In genomic region chr7:151011097-151011409, GRCh38 we compare ENCODE assay signal across 1 cellular context.
TF ChIP-seq lines count a peak whose summit lies in the region.

No MANE protein-coding gene starts in this region.

TF ChIP-seq in K562, 482 proteins besides CTCF, POLR2A, EP300 and RAD21 (continued from another document and continues in another):
- TF ChIP-seq, protein P1, sequence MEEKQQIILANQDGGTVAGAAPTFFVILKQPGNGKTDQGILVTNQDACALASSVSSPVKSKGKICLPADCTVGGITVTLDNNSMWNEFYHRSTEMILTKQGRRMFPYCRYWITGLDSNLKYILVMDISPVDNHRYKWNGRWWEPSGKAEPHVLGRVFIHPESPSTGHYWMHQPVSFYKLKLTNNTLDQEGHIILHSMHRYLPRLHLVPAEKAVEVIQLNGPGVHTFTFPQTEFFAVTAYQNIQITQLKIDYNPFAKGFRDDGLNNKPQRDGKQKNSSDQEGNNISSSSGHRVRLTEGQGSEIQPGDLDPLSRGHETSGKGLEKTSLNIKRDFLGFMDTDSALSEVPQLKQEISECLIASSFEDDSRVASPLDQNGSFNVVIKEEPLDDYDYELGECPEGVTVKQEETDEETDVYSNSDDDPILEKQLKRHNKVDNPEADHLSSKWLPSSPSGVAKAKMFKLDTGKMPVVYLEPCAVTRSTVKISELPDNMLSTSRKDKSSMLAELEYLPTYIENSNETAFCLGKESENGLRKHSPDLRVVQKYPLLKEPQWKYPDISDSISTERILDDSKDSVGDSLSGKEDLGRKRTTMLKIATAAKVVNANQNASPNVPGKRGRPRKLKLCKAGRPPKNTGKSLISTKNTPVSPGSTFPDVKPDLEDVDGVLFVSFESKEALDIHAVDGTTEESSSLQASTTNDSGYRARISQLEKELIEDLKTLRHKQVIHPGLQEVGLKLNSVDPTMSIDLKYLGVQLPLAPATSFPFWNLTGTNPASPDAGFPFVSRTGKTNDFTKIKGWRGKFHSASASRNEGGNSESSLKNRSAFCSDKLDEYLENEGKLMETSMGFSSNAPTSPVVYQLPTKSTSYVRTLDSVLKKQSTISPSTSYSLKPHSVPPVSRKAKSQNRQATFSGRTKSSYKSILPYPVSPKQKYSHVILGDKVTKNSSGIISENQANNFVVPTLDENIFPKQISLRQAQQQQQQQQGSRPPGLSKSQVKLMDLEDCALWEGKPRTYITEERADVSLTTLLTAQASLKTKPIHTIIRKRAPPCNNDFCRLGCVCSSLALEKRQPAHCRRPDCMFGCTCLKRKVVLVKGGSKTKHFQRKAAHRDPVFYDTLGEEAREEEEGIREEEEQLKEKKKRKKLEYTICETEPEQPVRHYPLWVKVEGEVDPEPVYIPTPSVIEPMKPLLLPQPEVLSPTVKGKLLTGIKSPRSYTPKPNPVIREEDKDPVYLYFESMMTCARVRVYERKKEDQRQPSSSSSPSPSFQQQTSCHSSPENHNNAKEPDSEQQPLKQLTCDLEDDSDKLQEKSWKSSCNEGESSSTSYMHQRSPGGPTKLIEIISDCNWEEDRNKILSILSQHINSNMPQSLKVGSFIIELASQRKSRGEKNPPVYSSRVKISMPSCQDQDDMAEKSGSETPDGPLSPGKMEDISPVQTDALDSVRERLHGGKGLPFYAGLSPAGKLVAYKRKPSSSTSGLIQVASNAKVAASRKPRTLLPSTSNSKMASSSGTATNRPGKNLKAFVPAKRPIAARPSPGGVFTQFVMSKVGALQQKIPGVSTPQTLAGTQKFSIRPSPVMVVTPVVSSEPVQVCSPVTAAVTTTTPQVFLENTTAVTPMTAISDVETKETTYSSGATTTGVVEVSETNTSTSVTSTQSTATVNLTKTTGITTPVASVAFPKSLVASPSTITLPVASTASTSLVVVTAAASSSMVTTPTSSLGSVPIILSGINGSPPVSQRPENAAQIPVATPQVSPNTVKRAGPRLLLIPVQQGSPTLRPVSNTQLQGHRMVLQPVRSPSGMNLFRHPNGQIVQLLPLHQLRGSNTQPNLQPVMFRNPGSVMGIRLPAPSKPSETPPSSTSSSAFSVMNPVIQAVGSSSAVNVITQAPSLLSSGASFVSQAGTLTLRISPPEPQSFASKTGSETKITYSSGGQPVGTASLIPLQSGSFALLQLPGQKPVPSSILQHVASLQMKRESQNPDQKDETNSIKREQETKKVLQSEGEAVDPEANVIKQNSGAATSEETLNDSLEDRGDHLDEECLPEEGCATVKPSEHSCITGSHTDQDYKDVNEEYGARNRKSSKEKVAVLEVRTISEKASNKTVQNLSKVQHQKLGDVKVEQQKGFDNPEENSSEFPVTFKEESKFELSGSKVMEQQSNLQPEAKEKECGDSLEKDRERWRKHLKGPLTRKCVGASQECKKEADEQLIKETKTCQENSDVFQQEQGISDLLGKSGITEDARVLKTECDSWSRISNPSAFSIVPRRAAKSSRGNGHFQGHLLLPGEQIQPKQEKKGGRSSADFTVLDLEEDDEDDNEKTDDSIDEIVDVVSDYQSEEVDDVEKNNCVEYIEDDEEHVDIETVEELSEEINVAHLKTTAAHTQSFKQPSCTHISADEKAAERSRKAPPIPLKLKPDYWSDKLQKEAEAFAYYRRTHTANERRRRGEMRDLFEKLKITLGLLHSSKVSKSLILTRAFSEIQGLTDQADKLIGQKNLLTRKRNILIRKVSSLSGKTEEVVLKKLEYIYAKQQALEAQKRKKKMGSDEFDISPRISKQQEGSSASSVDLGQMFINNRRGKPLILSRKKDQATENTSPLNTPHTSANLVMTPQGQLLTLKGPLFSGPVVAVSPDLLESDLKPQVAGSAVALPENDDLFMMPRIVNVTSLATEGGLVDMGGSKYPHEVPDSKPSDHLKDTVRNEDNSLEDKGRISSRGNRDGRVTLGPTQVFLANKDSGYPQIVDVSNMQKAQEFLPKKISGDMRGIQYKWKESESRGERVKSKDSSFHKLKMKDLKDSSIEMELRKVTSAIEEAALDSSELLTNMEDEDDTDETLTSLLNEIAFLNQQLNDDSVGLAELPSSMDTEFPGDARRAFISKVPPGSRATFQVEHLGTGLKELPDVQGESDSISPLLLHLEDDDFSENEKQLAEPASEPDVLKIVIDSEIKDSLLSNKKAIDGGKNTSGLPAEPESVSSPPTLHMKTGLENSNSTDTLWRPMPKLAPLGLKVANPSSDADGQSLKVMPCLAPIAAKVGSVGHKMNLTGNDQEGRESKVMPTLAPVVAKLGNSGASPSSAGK (IDR thresholded peaks at IDR 0.05): no peak
- TF ChIP-seq SMC3 (conservative IDR thresholded peaks at IDR 0.05; ENCODE audit: insufficient read depth, low read depth, low read length) (no peak), SIN3A (IDR thresholded peaks at IDR 0.05; ENCODE audit: borderline replicate concordance in 2 of 2, control insufficient read depth in 1 of 2, low read depth in 2 of 2, low read length in 2 of 2) (no peak; a peak in 1 of 4 replicates), TARDBP (IDR thresholded peaks at IDR 0.05) (no peak), ARHGAP35 (IDR thresholded peaks at IDR 0.05; ENCODE audit: partially characterized antibody) (no peak), PRDM10 (IDR thresholded peaks at IDR 0.05; ENCODE audit: partially characterized antibody) (peak; percentile 57), ZNF79 (CRISPR knock-in tag; IDR thresholded peaks at IDR 0.05; ENCODE audit: low read depth) (no peak), MIER1 (IDR thresholded peaks at IDR 0.05; ENCODE audit: low read depth) (no peak), NR2C2 (CRISPR knock-in tag; IDR thresholded peaks at IDR 0.05) (no peak), NR2C2 (tag; IDR thresholded peaks at IDR 0.05) (peak; percentile 56), ZBTB12 (CRISPR knock-in tag; IDR thresholded peaks at IDR 0.05) (no peak), ZNF785 (CRISPR knock-in tag; IDR thresholded peaks at IDR 0.05) (no peak), STAT5B (CRISPR knock-in tag; IDR thresholded peaks at IDR 0.05) (no peak), ZNF584 (CRISPR knock-in tag; IDR thresholded peaks at IDR 0.05; ENCODE audit: low read depth) (0 out of 2 replicates have a peak, but pooled peaks have one; percentile 66), SAFB (IDR thresholded peaks at IDR 0.05; ENCODE audit: borderline replicate concordance, low read depth, low read length) (no peak), ZEB2 (IDR thresholded peaks at IDR 0.05) (no peak), TAF15 (IDR thresholded peaks at IDR 0.05; ENCODE audit: low read depth, low read length) (no peak), LCOR (CRISPR knock-in tag; IDR thresholded peaks at IDR 0.05) (peak; percentile 22; the same call in 1 of the 2 replicates), CREB1 (IDR thresholded peaks at IDR 0.05) (no peak), CREB1 (CRISPR knock-in tag; IDR thresholded peaks at IDR 0.05) (no peak), ZNF311 (CRISPR knock-in tag; IDR thresholded peaks at IDR 0.05) (no peak), ERF (CRISPR knock-in tag; IDR thresholded peaks at IDR 0.05) (no peak; the same call in 1 of the 2 replicates), SAP30 (IDR thresholded peaks at IDR 0.05; ENCODE audit: borderline replicate concordance, insufficient read depth, low read depth, low read length, poor library complexity, severe bottlenecking) (no peak), SRSF1 (IDR thresholded peaks at IDR 0.05; ENCODE audit: low read depth, low read length) (no peak), CREM (IDR thresholded peaks at IDR 0.05; ENCODE audit: low read depth) (no peak), ZNF449 (CRISPR knock-in tag; IDR thresholded peaks at IDR 0.05) (no peak), NCOA1 (IDR thresholded peaks at IDR 0.05; ENCODE audit: low read depth) (no peak), MAFK (IDR thresholded peaks at IDR 0.05; ENCODE audit: low read length) (no peak), ZNF143 (CRISPR knock-in tag; IDR thresholded peaks at IDR 0.05) (no peak), CREB5 (CRISPR knock-in tag; IDR thresholded peaks at IDR 0.05) (no peak)
- TF ChIP-seq, protein P2, sequence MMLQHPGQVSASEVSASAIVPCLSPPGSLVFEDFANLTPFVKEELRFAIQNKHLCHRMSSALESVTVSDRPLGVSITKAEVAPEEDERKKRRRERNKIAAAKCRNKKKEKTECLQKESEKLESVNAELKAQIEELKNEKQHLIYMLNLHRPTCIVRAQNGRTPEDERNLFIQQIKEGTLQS (IDR thresholded peaks at IDR 0.05): 0 out of 2 replicates have a peak, but pooled peaks have one; percentile 8
- TF ChIP-seq, protein P2 (CRISPR knock-in tag; conservative IDR thresholded peaks at IDR 0.05): no peak
- TF ChIP-seq, protein P3, sequence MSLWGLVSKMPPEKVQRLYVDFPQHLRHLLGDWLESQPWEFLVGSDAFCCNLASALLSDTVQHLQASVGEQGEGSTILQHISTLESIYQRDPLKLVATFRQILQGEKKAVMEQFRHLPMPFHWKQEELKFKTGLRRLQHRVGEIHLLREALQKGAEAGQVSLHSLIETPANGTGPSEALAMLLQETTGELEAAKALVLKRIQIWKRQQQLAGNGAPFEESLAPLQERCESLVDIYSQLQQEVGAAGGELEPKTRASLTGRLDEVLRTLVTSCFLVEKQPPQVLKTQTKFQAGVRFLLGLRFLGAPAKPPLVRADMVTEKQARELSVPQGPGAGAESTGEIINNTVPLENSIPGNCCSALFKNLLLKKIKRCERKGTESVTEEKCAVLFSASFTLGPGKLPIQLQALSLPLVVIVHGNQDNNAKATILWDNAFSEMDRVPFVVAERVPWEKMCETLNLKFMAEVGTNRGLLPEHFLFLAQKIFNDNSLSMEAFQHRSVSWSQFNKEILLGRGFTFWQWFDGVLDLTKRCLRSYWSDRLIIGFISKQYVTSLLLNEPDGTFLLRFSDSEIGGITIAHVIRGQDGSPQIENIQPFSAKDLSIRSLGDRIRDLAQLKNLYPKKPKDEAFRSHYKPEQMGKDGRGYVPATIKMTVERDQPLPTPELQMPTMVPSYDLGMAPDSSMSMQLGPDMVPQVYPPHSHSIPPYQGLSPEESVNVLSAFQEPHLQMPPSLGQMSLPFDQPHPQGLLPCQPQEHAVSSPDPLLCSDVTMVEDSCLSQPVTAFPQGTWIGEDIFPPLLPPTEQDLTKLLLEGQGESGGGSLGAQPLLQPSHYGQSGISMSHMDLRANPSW (CRISPR knock-in tag; IDR thresholded peaks at IDR 0.05): peak; percentile 12; the same call in 1 of the 2 replicates
- TF ChIP-seq, protein P4, sequence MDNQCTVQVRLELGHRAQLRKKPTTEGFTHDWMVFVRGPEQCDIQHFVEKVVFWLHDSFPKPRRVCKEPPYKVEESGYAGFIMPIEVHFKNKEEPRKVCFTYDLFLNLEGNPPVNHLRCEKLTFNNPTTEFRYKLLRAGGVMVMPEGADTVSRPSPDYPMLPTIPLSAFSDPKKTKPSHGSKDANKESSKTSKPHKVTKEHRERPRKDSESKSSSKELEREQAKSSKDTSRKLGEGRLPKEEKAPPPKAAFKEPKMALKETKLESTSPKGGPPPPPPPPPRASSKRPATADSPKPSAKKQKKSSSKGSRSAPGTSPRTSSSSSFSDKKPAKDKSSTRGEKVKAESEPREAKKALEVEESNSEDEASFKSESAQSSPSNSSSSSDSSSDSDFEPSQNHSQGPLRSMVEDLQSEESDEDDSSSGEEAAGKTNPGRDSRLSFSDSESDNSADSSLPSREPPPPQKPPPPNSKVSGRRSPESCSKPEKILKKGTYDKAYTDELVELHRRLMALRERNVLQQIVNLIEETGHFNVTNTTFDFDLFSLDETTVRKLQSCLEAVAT (IDR thresholded peaks at IDR 0.05): no peak
